In the genomic region with DNA sequence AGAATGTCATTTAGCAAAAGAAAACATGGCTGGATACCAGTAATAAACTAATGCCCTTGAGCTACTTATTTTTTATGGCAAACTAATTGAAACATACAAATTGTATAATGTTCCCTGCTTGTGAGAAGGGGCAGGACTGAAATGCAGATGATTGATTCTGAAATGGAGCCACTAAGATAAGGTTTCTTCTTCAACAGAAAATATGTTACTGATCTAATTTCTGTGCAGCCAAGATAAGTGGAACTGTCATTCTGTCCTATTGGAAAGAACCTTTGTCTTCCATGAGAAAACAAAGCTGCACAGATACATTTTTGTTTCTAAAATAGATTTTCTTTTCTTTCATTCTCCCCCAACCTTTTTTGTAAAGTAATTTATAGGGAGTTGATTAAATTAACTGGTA, we compare ENCODE assay signal across 29 cellular contexts. TPM values are rescaled to one million over a fixed set of nuclear protein-coding genes. Genes with fewer than 3 reads are reported as not detected.
"Had no signal": no experiment of that assay in that cellular context is flagged by ENCODE, and none has a peak within 500 bp of the region (broad histone marks: within the 10 kb centered on the region; RNA-seq: fewer than 3 reads in every experiment).

No MANE protein-coding gene starts in this region.

- H3K27ac Mint-ChIP-seq: activated CD4-positive, alpha-beta memory T cell treated with anti-CD3 and anti-CD28 coated beads, Interleukin-2, amount 10 ng/mL, durations not matched to agents 7 days and 5 days; activated CD4-positive, alpha-beta T cell treated with anti-CD3 and anti-CD28 coated beads, Interleukin-2, amount 10 ng/mL, durations not matched to agents 24 days and 14 days; activated naive CD4-positive, alpha-beta T cell treated with anti-CD3 and anti-CD28 coated beads, Interleukin-2, amount 10 ng/mL, durations not matched to agents 7 days and 5 days; activated T-cell treated with anti-CD3 and anti-CD28 coated beads, Interleukin-2, amount 50 U/mL, for 72 hours; effector memory CD8-positive, alpha-beta T cell; memory B cell; T-helper 17 cell had no signal

- H3K36me3 ChIP-seq: gastrocnemius medialis, sigmoid colon, thoracic aorta, upper lobe of left lung had no signal

- H3K4me3 Mint-ChIP-seq: activated CD4-positive, alpha-beta memory T cell treated with anti-CD3 and anti-CD28 coated beads, Interleukin-2, amount 10 ng/mL, durations not matched to agents 7 days and 5 days; activated CD4-positive, alpha-beta T cell treated with anti-CD3 and anti-CD28 coated beads, Interleukin-2, amount 10 ng/mL, durations not matched to agents 24 days and 14 days; activated naive CD4-positive, alpha-beta T cell treated with anti-CD3 and anti-CD28 coated beads, Interleukin-2, amount 10 ng/mL, durations not matched to agents 7 days and 5 days; activated T-cell treated with anti-CD3 and anti-CD28 coated beads, Interleukin-2, amount 50 U/mL, for 72 hours; effector memory CD8-positive, alpha-beta T cell; memory B cell; neural crest cell; T-helper 17 cell had no signal

- H3K9me3 ChIP-seq: esophagus muscularis mucosa, gastrocnemius medialis, sigmoid colon, thoracic aorta had no signal

- H3K9me3 Mint-ChIP-seq: activated CD4-positive, alpha-beta T cell treated with anti-CD3 and anti-CD28 coated beads, Interleukin-2, amount 10 ng/mL, durations not matched to agents 24 days and 14 days; activated naive CD4-positive, alpha-beta T cell treated with anti-CD3 and anti-CD28 coated beads, Interleukin-2, amount 10 ng/mL, durations not matched to agents 7 days and 5 days; activated T-cell treated with anti-CD3 and anti-CD28 coated beads, Interleukin-2, amount 50 U/mL, for 72 hours; effector memory CD8-positive, alpha-beta T cell; memory B cell had no signal

- H3K27ac ChIP-seq: gastrocnemius medialis, sigmoid colon, thoracic aorta, VCaP had no signal

- DNase-seq: activated CD4-positive, alpha-beta memory T cell treated with anti-CD3 and anti-CD28 coated beads, Interleukin-2, amount 10 ng/mL, durations not matched to agents 7 days and 5 days; activated CD4-positive, alpha-beta T cell treated with anti-CD3 and anti-CD28 coated beads, Interleukin-2, amount 10 ng/mL, durations not matched to agents 24 days and 14 days; activated effector memory CD4-positive, alpha-beta T cell treated with anti-CD3 and anti-CD28 coated beads, Interleukin-2, amount 50 U/mL, for 16 hours; activated naive CD4-positive, alpha-beta T cell treated with anti-CD3 and anti-CD28 coated beads, Interleukin-2, amount 10 ng/mL, durations not matched to agents 7 days and 5 days; activated T-cell treated with anti-CD3 and anti-CD28 coated beads, Interleukin-2, amount 50 U/mL, for 72 hours; amygdala; caudate nucleus; dorsolateral prefrontal cortex; effector memory CD8-positive, alpha-beta T cell; gastrocnemius medialis; hippocampal formation; retina; sigmoid colon; stimulated activated CD4-positive, alpha-beta T cell treated with anti-CD3 and anti-CD28 coated beads, Interleukin-2, amount 100 ng/mL, for 48 hours; stimulated activated CD8-positive, alpha-beta memory T cell treated with anti-CD3 and anti-CD28 coated beads, Interleukin-4, amount 100 ng/mL, for 48 hours; stimulated activated naive CD4-positive, alpha-beta T cell; SW 1271; T-helper 17 cell; upper lobe of left lung had no signal

- H3K36me3 Mint-ChIP-seq: activated naive CD4-positive, alpha-beta T cell treated with anti-CD3 and anti-CD28 coated beads, Interleukin-2, amount 10 ng/mL, durations not matched to agents 7 days and 5 days; memory B cell had no signal

- H3K4me3 ChIP-seq: dorsolateral prefrontal cortex, esophagus muscularis mucosa, gastrocnemius medialis, sigmoid colon, thoracic aorta, upper lobe of left lung had no signal

- ATAC-seq: activated CD4-positive, CD25-positive, alpha-beta regulatory T cell treated with anti-CD3 and anti-CD28 coated beads, Interleukin-2, amount 50 U/mL, for 24 hours; activated T-cell treated with anti-CD3 and anti-CD28 coated beads, Interleukin-2, amount 50 U/mL, for 72 hours; effector memory CD8-positive, alpha-beta T cell; gastrocnemius medialis; T-helper 17 cell had no signal

- H3K27me3 Mint-ChIP-seq: progenitor cell of endocrine pancreas had no signal

- FAIRE-seq: colon, endothelial cell of umbilical vein, islet of Langerhans had no signal

- H3K27me3 ChIP-seq: dorsolateral prefrontal cortex, esophagus muscularis mucosa, gastrocnemius medialis, sigmoid colon, upper lobe of left lung had no signal

- H3K4me1 Mint-ChIP-seq: activated CD4-positive, alpha-beta memory T cell treated with anti-CD3 and anti-CD28 coated beads, Interleukin-2, amount 10 ng/mL, durations not matched to agents 7 days and 5 days; activated CD4-positive, alpha-beta T cell treated with anti-CD3 and anti-CD28 coated beads, Interleukin-2, amount 10 ng/mL, durations not matched to agents 24 days and 14 days; activated naive CD4-positive, alpha-beta T cell treated with anti-CD3 and anti-CD28 coated beads, Interleukin-2, amount 10 ng/mL, durations not matched to agents 7 days and 5 days; memory B cell; T-helper 17 cell had no signal

RNA-seq across cellular contexts. Expression of gene STARD13, which starts 40.0 kb away (rescaled TPM):
- total RNA-seq: T-helper 17 cell had no signal
